ENCODE assay signal across 16 cellular contexts in genomic region chr2:53793261-53793660, GRCh38. TPM values are rescaled to one million over a fixed set of nuclear protein-coding genes. Genes with fewer than 3 reads are reported as not detected.
DNase-seq lines count a peak whose midpoint lies in the region; ATAC-seq and TF ChIP-seq lines count a peak whose summit lies in the region.
"Had no signal": no experiment of that assay in that cellular context is flagged by ENCODE, and none has a peak within 500 bp of the region (broad histone marks: within the 10 kb centered on the region; RNA-seq: fewer than 3 reads in every experiment).

No MANE protein-coding gene starts in this region.

- no peak overlapping the region for H2BK5ac ChIP-seq in IMR-90 (ENCODE audit: low read depth, low read length, poor library complexity, severe bottlenecking)

- H4K91ac ChIP-seq in IMR-90 (ENCODE audit: insufficient read depth, low read depth, low read length), result no peak overlapping the region

- DNase-seq in GM23338 (ENCODE audit: low spot score) (no peak), IMR-90 (no peak), left lung (no peak), upper lobe of right lung (no peak), Right ventricle myocardium inferior (ENCODE audit: missing footprints) (no peak), progenitor cell of endocrine pancreas (ENCODE audit: low spot score, unreplicated experiment) (no peak)
- DNase-seq: AML-193; Caco-2; CD4-positive, alpha-beta T cell; DMS79 treated with DMSO at 0.1 percent for 48 hours; GF-D8; GOT3; H7 had no signal

- H3K4me2 ChIP-seq in GM23338, result no peak overlapping the region
- no peak overlapping the region for H3K4me2 ChIP-seq in IMR-90 (ENCODE audit: low read depth, low read length)

- H2BK20ac ChIP-seq in IMR-90 (ENCODE audit: low read depth, low read length), result no peak overlapping the region

- peaks cover under 1% of the 10 kb centered on the region for H3K27me3 Mint-ChIP-seq in GM23338 (ENCODE audit: insufficient read depth, low read depth, poor library complexity)
- H3K27me3 Mint-ChIP-seq in progenitor cell of endocrine pancreas, result no peaks in the 10 kb centered on the region
- H3K27me3 Mint-ChIP-seq: CD4-positive, alpha-beta T cell; IgD-negative memory B cell had no signal

- H3K4me3 Mint-ChIP-seq in GM23338 (no peak overlapping the region), progenitor cell of endocrine pancreas (ENCODE audit: low read depth) (no peak overlapping the region)
- H3K4me3 Mint-ChIP-seq: CD4-positive, alpha-beta T cell had no signal

- no TSS peak for BruUV-seq in IMR-90 (replicated peaks; lab: Mats Ljungman, UMichigan)

- H3K36me3 Mint-ChIP-seq in GM23338 (ENCODE audit: low read depth), result peaks cover 11% of the 10 kb centered on the region; the same call in 2 of the 3 replicates
- H3K36me3 Mint-ChIP-seq in progenitor cell of endocrine pancreas (ENCODE audit: insufficient read depth), result peaks cover 5% of the 10 kb centered on the region

- H2BK120ac ChIP-seq in IMR-90 (ENCODE audit: low read depth, low read length), result no peak overlapping the region

- CTCF ChIA-PET in IMR-90 (lab: Yijun Ruan, JAX), result no interaction called here

- no peaks in the 10 kb centered on the region for H3K9me2 ChIP-seq in GM23338 (ENCODE audit: insufficient read depth)

- H3K9me3 ChIP-seq in IMR-90 (ENCODE audit: control insufficient read depth, insufficient read depth, low read length), result no peaks in the 10 kb centered on the region
- no peaks in the 10 kb centered on the region for H3K9me3 ChIP-seq in left lung
- no peaks in the 10 kb centered on the region for H3K9me3 ChIP-seq in upper lobe of right lung
- H3K9me3 ChIP-seq: Caco-2 had no signal

- ATAC-seq in GM23338, result no peak
- ATAC-seq in IMR-90 (ENCODE audit: low read depth), result peak; percentile 37
- ATAC-seq in left lung, result peak; percentile 22
- no peak for ATAC-seq in upper lobe of right lung
- ATAC-seq in Right ventricle myocardium inferior, result no peak
- ATAC-seq: HCT116 had no signal

- H3K27ac ChIP-seq in GM23338 (ENCODE audit: low read depth) (0 out of 2 replicates have a peak overlapping the region, but pooled peaks have one; percentile 8), IMR-90 (ENCODE audit: insufficient read depth, low read length) (no peak overlapping the region), left lung (peak overlapping the region; percentile 10 to 36), upper lobe of right lung (peak overlapping the region; percentile 1)
- H3K27ac ChIP-seq: C4-2B had no signal

- H4K5ac ChIP-seq in IMR-90 (ENCODE audit: low read depth, low read length), result no peak overlapping the region

- in situ Hi-C loops in IMR-90 (cut with MboI; ENCODE audit: low sequenced_read_pairs), result no loop called here

- no peak overlapping the region for H3K27ac Mint-ChIP-seq in GM23338
- no peak overlapping the region for H3K27ac Mint-ChIP-seq in progenitor cell of endocrine pancreas
- H3K27ac Mint-ChIP-seq: CD4-positive, alpha-beta T cell had no signal

- dilution Hi-C loops in IMR-90 (cut with HindIII; ENCODE audit: low sequenced_read_pairs, unreplicated experiment), result no loop called here

- H3K18ac ChIP-seq in IMR-90 (ENCODE audit: low read depth, low read length), result no peak overlapping the region

- intact Hi-C loops in IMR-90 (cut with micrococcal nuclease) (no loop called here), left lung (cut with DNase I) (no loop called here), upper lobe of right lung (cut with DNase I) (no loop called here), Right ventricle myocardium inferior (cut with DNase I) (no loop called here)

- H3F3A ChIP-seq in GM23338 (replicated peaks; ENCODE audit: low read depth), result no peaks in the 10 kb centered on the region

- no peak overlapping the region for H3K23ac ChIP-seq in IMR-90 (ENCODE audit: low read depth, low read length)

- 0 out of 2 replicates have a peak, but pooled peaks cover 6% of the 10 kb centered on the region for H4K20me1 ChIP-seq in GM23338 (replicated peaks; ENCODE audit: insufficient read depth)
- peaks cover 24% of the 10 kb centered on the region for H4K20me1 ChIP-seq in IMR-90 (ENCODE audit: insufficient read depth, low read length)

- no peak overlapping the region for H2AK9ac ChIP-seq in IMR-90 (replicated peaks; ENCODE audit: low read depth, low read length, poor library complexity)

- H2AFZ ChIP-seq in GM23338 (no peak overlapping the region), IMR-90 (replicated peaks; ENCODE audit: low read length, poor library complexity) (no peak overlapping the region)

- no peak for TF ChIP-seq CTCF in GM23338 (conservative IDR thresholded peaks at IDR 0.05; ENCODE audit: low read depth in 2 of 2)
- no peak for TF ChIP-seq CTCF in IMR-90 (conservative IDR thresholded peaks at IDR 0.05; ENCODE audit: low read depth, low read length)
- TF ChIP-seq CTCF in left lung (IDR thresholded peaks at IDR 0.05), result no peak
- TF ChIP-seq CTCF in upper lobe of right lung (IDR thresholded peaks at IDR 0.05), result no peak
- no peak for TF ChIP-seq CTCF in progenitor cell of endocrine pancreas (IDR thresholded peaks at IDR 0.05; ENCODE audit: unreplicated experiment)

- no peak overlapping the region for H3K14ac ChIP-seq in IMR-90 (replicated peaks; ENCODE audit: low read depth, low read length)

- no peaks in the 10 kb centered on the region for H3K4me1 Mint-ChIP-seq in GM23338
- H3K4me1 Mint-ChIP-seq in progenitor cell of endocrine pancreas (ENCODE audit: low read depth), result peaks cover 4% of the 10 kb centered on the region

- H3K9ac ChIP-seq in IMR-90 (ENCODE audit: low read depth, low read length), result no peak overlapping the region

- H3K56ac ChIP-seq in IMR-90 (ENCODE audit: extremely low read depth, insufficient read depth, low read length), result no peak overlapping the region

- no peak for TF ChIP-seq RAD21 in IMR-90 (IDR thresholded peaks at IDR 0.05; ENCODE audit: low read length)

- H3K4me3 ChIP-seq in GM23338, result no peak overlapping the region
- no peak overlapping the region for H3K4me3 ChIP-seq in IMR-90 (ENCODE audit: insufficient read depth, low read depth, low read length)
- H3K4me3 ChIP-seq in left lung, result no peak overlapping the region
- no peak overlapping the region for H3K4me3 ChIP-seq in upper lobe of right lung

- 0 out of 2 replicates have a peak, but pooled peaks cover 5% of the 10 kb centered on the region for H3K9me1 ChIP-seq in IMR-90 (ENCODE audit: insufficient read depth, low read length)

- no peak overlapping the region for H2BK15ac ChIP-seq in IMR-90 (ENCODE audit: low read depth, low read length)

- no peaks in the 10 kb centered on the region for H3K9me3 Mint-ChIP-seq in GM23338
- H3K9me3 Mint-ChIP-seq in progenitor cell of endocrine pancreas (ENCODE audit: low read depth), result no peaks in the 10 kb centered on the region
- H3K9me3 Mint-ChIP-seq: CD4-positive, alpha-beta T cell; IgD-negative memory B cell had no signal

- POLR2A ChIA-PET in IMR-90 (lab: Charles Lee; ENCODE audit: unreplicated experiment), result no interaction called here

- H2AK5ac ChIP-seq in IMR-90 (ENCODE audit: low read depth, low read length), result no peak overlapping the region

- H3K79me1 ChIP-seq in IMR-90 (ENCODE audit: low read depth in 1 of 2, low read length in 2 of 2), result peaks cover 5 to 36% of the 10 kb centered on the region in 2 experiments; a peak in 3 of 4 replicates

- H3K4ac ChIP-seq in IMR-90 (ENCODE audit: low read depth, low read length), result no peak overlapping the region

- WGBS in IMR-90 (ENCODE audit: extremely low coverage in 2 of 2, insufficient read length in 1 of 2), 2 experiments, result no CpG with 5 or more reads among the region's 3 CpGs

- TF ChIP-seq POLR2A in IMR-90 (IDR thresholded peaks at IDR 0.05; ENCODE audit: low read depth, low read length), result no peak

- no peaks in the 10 kb centered on the region for H3K27me3 ChIP-seq in GM23338 (ENCODE audit: insufficient read depth)
- no peaks in the 10 kb centered on the region for H3K27me3 ChIP-seq in IMR-90 (ENCODE audit: control insufficient read depth, insufficient read depth, low read length)
- H3K27me3 ChIP-seq in left lung, result no peaks in the 10 kb centered on the region
- no peaks in the 10 kb centered on the region for H3K27me3 ChIP-seq in upper lobe of right lung

- no peak overlapping the region for H4K8ac ChIP-seq in IMR-90 (ENCODE audit: low read depth in 2 of 2, low read length in 2 of 2)

- no peaks in the 10 kb centered on the region; the same call in 1 of the 2 replicates for H3K4me1 ChIP-seq in GM23338 (ENCODE audit: insufficient read depth)
- peaks cover 4% of the 10 kb centered on the region for H3K4me1 ChIP-seq in IMR-90 (ENCODE audit: control insufficient read depth, insufficient read depth, low read length)
- H3K4me1 ChIP-seq in left lung, result peaks cover 8 to 37% of the 10 kb centered on the region in 2 donors
- H3K4me1 ChIP-seq in upper lobe of right lung, result peaks cover 16% of the 10 kb centered on the region
- H3K4me1 ChIP-seq: Caco-2 had no signal

- H3K79me2 ChIP-seq in GM23338 (replicated peaks; ENCODE audit: insufficient read depth), result peaks cover 51% of the 10 kb centered on the region

- no peaks in the 10 kb centered on the region for H3K36me3 ChIP-seq in GM23338 (ENCODE audit: insufficient read depth)
- peaks cover 13% of the 10 kb centered on the region for H3K36me3 ChIP-seq in IMR-90 (ENCODE audit: control insufficient read depth, insufficient read depth, low read length)
- peaks cover 0 to 41% of the 10 kb centered on the region in 2 donors for H3K36me3 ChIP-seq in left lung
- peaks cover 39% of the 10 kb centered on the region for H3K36me3 ChIP-seq in upper lobe of right lung

RNA-seq across cellular contexts. Expression of gene ERLEC1, which starts 6.4 kb away (rescaled TPM):
- 22.7 and 35.0 TPM in 2 replicates for total RNA-seq in GM23338 (2014; rRNA removed; shearing (Covaris generic))
- polyA plus RNA-seq in GM23338 (2016; fragmentation: Nextera tagmentation; extraction: Ambion mirVana), result 38.1 and 41.2 TPM in 2 replicates
- 40.3 and 63.6 TPM in 2 replicates for total RNA-seq in IMR-90 (2012; rRNA removed)
- polyA plus RNA-seq in IMR-90 (2012; rRNA removed), result 41.6 and 53.4 TPM in 2 replicates
- polyA plus RNA-seq in IMR-90 (2012; cell fraction: cytosol; rRNA removed), result 10.1 and 17.9 TPM in 2 replicates
- 3.7 and 24.7 TPM in 2 replicates for polyA plus RNA-seq in IMR-90 (2012; cell fraction: nucleus; rRNA removed; ENCODE audit: low replicate concordance)
- 10 to 100 TPM; 57.3 to 71.4 TPM for total RNA-seq in left lung
- 59.6 TPM for total RNA-seq in upper lobe of right lung
- total RNA-seq in Right ventricle myocardium inferior, result 33.9 TPM
- 36.4 and 37.9 TPM in 2 replicates for total RNA-seq in progenitor cell of endocrine pancreas

RNA-seq across cellular contexts. Expression of gene ASB3, which starts 6.5 kb away (rescaled TPM):
- total RNA-seq in GM23338 (2014; rRNA removed; shearing (Covaris generic)), result 28.9 and 30.5 TPM in 2 replicates
- polyA plus RNA-seq in GM23338 (2016; fragmentation: Nextera tagmentation; extraction: Ambion mirVana), result 20.1 and 22.4 TPM in 2 replicates
- total RNA-seq in IMR-90 (2012; rRNA removed), result 36.2 and 39.2 TPM in 2 replicates
- polyA plus RNA-seq in IMR-90 (2012; rRNA removed), result 17.1 and 19.2 TPM in 2 replicates
- 4.8 and 5.9 TPM in 2 replicates for polyA plus RNA-seq in IMR-90 (2012; cell fraction: cytosol; rRNA removed)
- polyA plus RNA-seq in IMR-90 (2012; cell fraction: nucleus; rRNA removed; ENCODE audit: low replicate concordance), result 3.0 and 28.6 TPM in 2 replicates
- 10 to 100 TPM; 22.7 to 24.1 TPM for total RNA-seq in left lung
- total RNA-seq in upper lobe of right lung, result 29.0 TPM
- 9.2 TPM for total RNA-seq in Right ventricle myocardium inferior
- total RNA-seq in progenitor cell of endocrine pancreas, result 31.3 and 31.4 TPM in 2 replicates

RNA-seq across cellular contexts. Expression of gene CHAC2, which starts 25.7 kb away (rescaled TPM):
- 17.9 and 20.9 TPM in 2 replicates for total RNA-seq in GM23338 (2014; rRNA removed; shearing (Covaris generic))
- polyA plus RNA-seq in GM23338 (2016; fragmentation: Nextera tagmentation; extraction: Ambion mirVana) (25.8 and 27.1 TPM in 2 replicates), IMR-90 (2012; rRNA removed) (1.9 and 2.4 TPM in 2 replicates)
- total RNA-seq in IMR-90 (2012; rRNA removed) (3.9 and 6.9 TPM in 2 replicates), left lung (1 to 10 TPM; 5.5 to 9.6 TPM), upper lobe of right lung (3.6 TPM), Right ventricle myocardium inferior (6.8 TPM), progenitor cell of endocrine pancreas (1.6 and 2.9 TPM in 2 replicates)
- 1.4 and 1.8 TPM in 2 replicates for polyA plus RNA-seq in IMR-90 (2012; cell fraction: cytosol; rRNA removed)
- 0.36 and 0.63 TPM in 2 replicates for polyA plus RNA-seq in IMR-90 (2012; cell fraction: nucleus; rRNA removed; ENCODE audit: low replicate concordance)

Comparison
In these comparisons a context has a peak if more than half of its experiments do, and no peak if none do; other contexts are left out.
1. ATAC-seq: peak in IMR-90 (single experiment) and left lung (single experiment); none in GM23338 (single experiment), upper lobe of right lung (single experiment) and Right ventricle myocardium inferior (single experiment).